Comparison of ENCODE assay signal across 24 cellular contexts in the genomic region with DNA sequence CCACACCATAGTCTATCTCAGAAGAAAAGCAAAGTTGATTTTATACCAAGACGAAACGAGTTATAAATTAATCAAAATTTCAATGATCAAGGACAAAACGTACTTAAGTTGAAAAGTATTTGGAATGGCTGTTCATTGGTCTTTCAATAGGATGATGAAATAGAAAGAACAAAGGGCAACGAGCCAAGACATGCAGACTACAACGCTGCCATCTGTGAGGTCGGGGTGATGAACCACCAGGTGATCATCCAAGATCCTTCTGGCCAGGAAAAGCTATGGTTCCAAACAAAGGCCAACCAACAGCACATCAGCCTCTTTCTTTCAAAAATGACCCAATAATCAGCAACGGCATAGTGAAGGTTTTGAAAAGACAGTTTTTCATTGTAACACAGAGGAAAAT. TPM values are rescaled to one million over a fixed set of nuclear protein-coding genes. Genes with fewer than 3 reads are reported as not detected.
"Had no signal": no experiment of that assay in that cellular context is flagged by ENCODE, and none has a peak within 500 bp of the region (broad histone marks: within the 10 kb centered on the region; RNA-seq: fewer than 3 reads in every experiment).

No MANE protein-coding gene starts in this region.

- FAIRE-seq: endothelial cell of umbilical vein, urothelium cell line had no signal

- H3K27me3 ChIP-seq: brain microvascular endothelial cell, gastrocnemius medialis, heart left ventricle, right atrium auricular region, tibial artery had no signal

- ATAC-seq: gastrocnemius medialis, heart left ventricle, lower lobe of right lung had no signal

- H3K36me3 ChIP-seq: brain microvascular endothelial cell, gastrocnemius medialis, heart left ventricle, lower lobe of right lung, right atrium auricular region, tibial artery had no signal

- DNase-seq: activated CD4-positive, alpha-beta T cell treated with anti-CD3 and anti-CD28 coated beads, Interleukin-2, amount 10 ng/mL, durations not matched to agents 7 days and 5 days; activated CD8-positive, alpha-beta memory T cell treated with anti-CD3 and anti-CD28 coated beads for 24 hours; activated naive CD4-positive, alpha-beta T cell treated with Interleukin-2 at 50 U/mL for 16 hours; anterior cingulate cortex; brain microvascular endothelial cell; cerebellar nuclear complex; effector CD8-positive, alpha-beta T cell; gastrocnemius medialis; heart left ventricle; immature natural killer cell; lower lobe of right lung; nephron progenitor cell; stimulated activated CD4-positive, alpha-beta T cell treated with anti-CD3 and anti-CD28 coated beads, Interleukin-4, amount 100 ng/mL, for 24 hours; stimulated activated naive CD4-positive, alpha-beta T cell; tibial artery had no signal

- H3K4me3 ChIP-seq: gastrocnemius medialis, heart left ventricle, lower lobe of right lung, right atrium auricular region, skin epidermis, tibial artery had no signal

- H3K9me3 ChIP-seq: gastrocnemius medialis, heart left ventricle, lower lobe of right lung, right atrium auricular region, tibial artery had no signal

- H3K27ac ChIP-seq: brain microvascular endothelial cell, gastrocnemius medialis, heart left ventricle, lower lobe of right lung, right atrium auricular region, skin epidermis, tibial artery had no signal

RNA-seq across cellular contexts. Expression of gene GRXCR2, which starts 45.5 kb away (rescaled TPM):
- total RNA-seq: activated CD4-positive, alpha-beta T cell treated with anti-CD3 and anti-CD28 coated beads, Interleukin-2, amount 10 ng/mL, durations not matched to agents 7 days and 5 days; endothelial cell of umbilical vein; fibroblast of lung; gastrocnemius medialis; lower lobe of right lung; mesothelial cell of epicardium; omental fat pad; progenitor cell of endocrine pancreas; subcutaneous adipose tissue had no signal
